Comparison of ENCODE assay signal across 1 cellular context in the genomic region with DNA sequence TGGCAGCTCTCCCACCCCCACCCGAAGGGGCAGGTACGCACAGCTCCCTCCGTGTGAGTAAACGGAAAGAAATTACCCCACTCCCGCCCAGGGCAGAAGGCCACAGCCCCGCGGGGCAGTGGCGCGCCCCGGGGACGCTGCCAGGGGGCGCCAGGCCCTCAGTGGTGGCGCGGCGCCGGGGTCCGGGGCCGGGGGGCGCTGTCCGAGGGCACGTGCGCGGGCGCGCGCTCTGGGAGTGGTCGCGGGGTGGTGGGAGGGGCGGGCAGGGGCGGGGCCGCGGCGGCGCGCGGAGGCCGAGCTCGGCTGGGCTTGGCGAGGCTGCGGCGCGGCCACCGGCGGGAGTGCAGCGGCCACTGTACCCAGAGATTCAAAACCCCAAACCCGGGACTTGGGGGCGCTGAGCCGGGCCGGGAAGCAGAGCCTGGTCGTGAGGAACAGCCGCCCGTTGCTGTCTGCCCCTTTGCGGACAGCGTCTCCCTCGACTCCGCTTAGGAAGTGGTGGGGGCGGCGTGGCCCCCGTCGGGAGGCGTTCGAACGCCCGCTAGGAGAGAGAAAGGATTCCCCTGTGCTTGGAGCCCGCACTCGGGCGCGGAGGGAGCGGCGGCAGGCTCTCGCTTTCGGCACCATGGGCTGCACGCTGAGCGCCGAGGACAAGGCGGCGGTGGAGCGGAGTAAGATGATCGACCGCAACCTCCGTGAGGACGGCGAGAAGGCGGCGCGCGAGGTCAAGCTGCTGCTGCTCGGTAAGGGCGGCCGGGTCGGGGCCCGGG.
A peak's percentile ranks its signal among the peaks of the same experiment; 100 is the strongest.
TF ChIP-seq lines count a peak whose summit lies in the region.

A gene (plus strand): TSS at position 296 of the 770 bp plus-strand sequence. CDS start 330 bp downstream, at position 626.

TF ChIP-seq in WTC11, 78 proteins besides CTCF, POLR2A, EP300 and RAD21 (continued from another document):
- TF ChIP-seq, protein P1, sequence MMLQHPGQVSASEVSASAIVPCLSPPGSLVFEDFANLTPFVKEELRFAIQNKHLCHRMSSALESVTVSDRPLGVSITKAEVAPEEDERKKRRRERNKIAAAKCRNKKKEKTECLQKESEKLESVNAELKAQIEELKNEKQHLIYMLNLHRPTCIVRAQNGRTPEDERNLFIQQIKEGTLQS (CRISPR knock-in tag; conservative IDR thresholded peaks at IDR 0.05) = no peak
- peak; percentile 62 for TF ChIP-seq ZNF423 (CRISPR knock-in tag; IDR thresholded peaks at IDR 0.05)
- TF ChIP-seq SP1 (CRISPR knock-in tag; conservative IDR thresholded peaks at IDR 0.05) = peak; percentile 44
- TF ChIP-seq, protein P2, sequence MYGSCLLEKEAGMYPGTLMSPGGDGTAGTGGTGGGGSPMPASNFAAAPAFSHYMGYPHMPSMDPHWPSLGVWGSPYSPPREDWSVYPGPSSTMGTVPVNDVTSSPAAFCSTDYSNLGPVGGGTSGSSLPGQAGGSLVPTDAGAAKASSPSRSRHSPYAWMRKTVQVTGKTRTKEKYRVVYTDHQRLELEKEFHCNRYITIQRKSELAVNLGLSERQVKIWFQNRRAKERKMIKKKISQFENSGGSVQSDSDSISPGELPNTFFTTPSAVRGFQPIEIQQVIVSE (CRISPR knock-in tag; IDR thresholded peaks at IDR 0.05; ENCODE audit: borderline replicate concordance) = no peak
- TF ChIP-seq ELF4 (CRISPR knock-in tag; IDR thresholded peaks at IDR 0.05; ENCODE audit: low read depth) = no peak
- TF ChIP-seq, protein P3, sequence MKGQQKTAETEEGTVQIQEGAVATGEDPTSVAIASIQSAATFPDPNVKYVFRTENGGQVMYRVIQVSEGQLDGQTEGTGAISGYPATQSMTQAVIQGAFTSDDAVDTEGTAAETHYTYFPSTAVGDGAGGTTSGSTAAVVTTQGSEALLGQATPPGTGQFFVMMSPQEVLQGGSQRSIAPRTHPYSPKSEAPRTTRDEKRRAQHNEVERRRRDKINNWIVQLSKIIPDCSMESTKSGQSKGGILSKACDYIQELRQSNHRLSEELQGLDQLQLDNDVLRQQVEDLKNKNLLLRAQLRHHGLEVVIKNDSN (CRISPR knock-in tag; IDR thresholded peaks at IDR 0.05) = peak; percentile 22; the same call in 1 of the 2 replicates
- no peak for TF ChIP-seq MYBL2 (CRISPR knock-in tag; IDR thresholded peaks at IDR 0.05)
- TF ChIP-seq, protein P4, sequence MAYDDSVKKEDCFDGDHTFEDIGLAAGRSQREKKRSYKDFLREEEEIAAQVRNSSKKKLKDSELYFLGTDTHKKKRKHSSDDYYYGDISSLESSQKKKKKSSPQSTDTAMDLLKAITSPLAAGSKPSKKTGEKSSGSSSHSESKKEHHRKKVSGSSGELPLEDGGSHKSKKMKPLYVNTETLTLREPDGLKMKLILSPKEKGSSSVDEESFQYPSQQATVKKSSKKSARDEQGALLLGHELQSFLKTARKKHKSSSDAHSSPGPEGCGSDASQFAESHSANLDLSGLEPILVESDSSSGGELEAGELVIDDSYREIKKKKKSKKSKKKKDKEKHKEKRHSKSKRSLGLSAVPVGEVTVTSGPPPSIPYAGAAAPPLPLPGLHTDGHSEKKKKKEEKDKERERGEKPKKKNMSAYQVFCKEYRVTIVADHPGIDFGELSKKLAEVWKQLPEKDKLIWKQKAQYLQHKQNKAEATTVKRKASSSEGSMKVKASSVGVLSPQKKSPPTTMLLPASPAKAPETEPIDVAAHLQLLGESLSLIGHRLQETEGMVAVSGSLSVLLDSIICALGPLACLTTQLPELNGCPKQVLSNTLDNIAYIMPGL (CRISPR knock-in tag; IDR thresholded peaks at IDR 0.05) = peak; percentile 88; the same call in 1 of the 2 replicates
- TF ChIP-seq, protein P5, sequence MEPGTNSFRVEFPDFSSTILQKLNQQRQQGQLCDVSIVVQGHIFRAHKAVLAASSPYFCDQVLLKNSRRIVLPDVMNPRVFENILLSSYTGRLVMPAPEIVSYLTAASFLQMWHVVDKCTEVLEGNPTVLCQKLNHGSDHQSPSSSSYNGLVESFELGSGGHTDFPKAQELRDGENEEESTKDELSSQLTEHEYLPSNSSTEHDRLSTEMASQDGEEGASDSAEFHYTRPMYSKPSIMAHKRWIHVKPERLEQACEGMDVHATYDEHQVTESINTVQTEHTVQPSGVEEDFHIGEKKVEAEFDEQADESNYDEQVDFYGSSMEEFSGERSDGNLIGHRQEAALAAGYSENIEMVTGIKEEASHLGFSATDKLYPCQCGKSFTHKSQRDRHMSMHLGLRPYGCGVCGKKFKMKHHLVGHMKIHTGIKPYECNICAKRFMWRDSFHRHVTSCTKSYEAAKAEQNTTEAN (CRISPR knock-in tag; IDR thresholded peaks at IDR 0.05) = 0 out of 2 replicates have a peak, but pooled peaks have one; percentile 31
- no peak for TF ChIP-seq TCF7 (CRISPR knock-in tag; IDR thresholded peaks at IDR 0.05; ENCODE audit: low read depth)
- TF ChIP-seq HMGA2 (CRISPR knock-in tag; IDR thresholded peaks at IDR 0.05) = no peak
- TF ChIP-seq, protein P6, sequence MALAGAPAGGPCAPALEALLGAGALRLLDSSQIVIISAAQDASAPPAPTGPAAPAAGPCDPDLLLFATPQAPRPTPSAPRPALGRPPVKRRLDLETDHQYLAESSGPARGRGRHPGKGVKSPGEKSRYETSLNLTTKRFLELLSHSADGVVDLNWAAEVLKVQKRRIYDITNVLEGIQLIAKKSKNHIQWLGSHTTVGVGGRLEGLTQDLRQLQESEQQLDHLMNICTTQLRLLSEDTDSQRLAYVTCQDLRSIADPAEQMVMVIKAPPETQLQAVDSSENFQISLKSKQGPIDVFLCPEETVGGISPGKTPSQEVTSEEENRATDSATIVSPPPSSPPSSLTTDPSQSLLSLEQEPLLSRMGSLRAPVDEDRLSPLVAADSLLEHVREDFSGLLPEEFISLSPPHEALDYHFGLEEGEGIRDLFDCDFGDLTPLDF (CRISPR knock-in tag; IDR thresholded peaks at IDR 0.05) = no peak
- no peak for TF ChIP-seq ETV6 (CRISPR knock-in tag; IDR thresholded peaks at IDR 0.05)
- TF ChIP-seq, protein P7, sequence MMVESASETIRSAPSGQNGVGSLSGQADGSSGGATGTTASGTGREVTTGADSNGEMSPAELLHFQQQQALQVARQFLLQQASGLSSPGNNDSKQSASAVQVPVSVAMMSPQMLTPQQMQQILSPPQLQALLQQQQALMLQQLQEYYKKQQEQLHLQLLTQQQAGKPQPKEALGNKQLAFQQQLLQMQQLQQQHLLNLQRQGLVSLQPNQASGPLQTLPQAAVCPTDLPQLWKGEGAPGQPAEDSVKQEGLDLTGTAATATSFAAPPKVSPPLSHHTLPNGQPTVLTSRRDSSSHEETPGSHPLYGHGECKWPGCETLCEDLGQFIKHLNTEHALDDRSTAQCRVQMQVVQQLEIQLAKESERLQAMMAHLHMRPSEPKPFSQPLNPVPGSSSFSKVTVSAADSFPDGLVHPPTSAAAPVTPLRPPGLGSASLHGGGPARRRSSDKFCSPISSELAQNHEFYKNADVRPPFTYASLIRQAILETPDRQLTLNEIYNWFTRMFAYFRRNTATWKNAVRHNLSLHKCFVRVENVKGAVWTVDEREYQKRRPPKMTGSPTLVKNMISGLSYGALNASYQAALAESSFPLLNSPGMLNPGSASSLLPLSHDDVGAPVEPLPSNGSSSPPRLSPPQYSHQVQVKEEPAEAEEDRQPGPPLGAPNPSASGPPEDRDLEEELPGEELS (CRISPR knock-in tag; IDR thresholded peaks at IDR 0.05) = no peak; the same call in 1 of the 2 replicates
- TF ChIP-seq, protein P8, sequence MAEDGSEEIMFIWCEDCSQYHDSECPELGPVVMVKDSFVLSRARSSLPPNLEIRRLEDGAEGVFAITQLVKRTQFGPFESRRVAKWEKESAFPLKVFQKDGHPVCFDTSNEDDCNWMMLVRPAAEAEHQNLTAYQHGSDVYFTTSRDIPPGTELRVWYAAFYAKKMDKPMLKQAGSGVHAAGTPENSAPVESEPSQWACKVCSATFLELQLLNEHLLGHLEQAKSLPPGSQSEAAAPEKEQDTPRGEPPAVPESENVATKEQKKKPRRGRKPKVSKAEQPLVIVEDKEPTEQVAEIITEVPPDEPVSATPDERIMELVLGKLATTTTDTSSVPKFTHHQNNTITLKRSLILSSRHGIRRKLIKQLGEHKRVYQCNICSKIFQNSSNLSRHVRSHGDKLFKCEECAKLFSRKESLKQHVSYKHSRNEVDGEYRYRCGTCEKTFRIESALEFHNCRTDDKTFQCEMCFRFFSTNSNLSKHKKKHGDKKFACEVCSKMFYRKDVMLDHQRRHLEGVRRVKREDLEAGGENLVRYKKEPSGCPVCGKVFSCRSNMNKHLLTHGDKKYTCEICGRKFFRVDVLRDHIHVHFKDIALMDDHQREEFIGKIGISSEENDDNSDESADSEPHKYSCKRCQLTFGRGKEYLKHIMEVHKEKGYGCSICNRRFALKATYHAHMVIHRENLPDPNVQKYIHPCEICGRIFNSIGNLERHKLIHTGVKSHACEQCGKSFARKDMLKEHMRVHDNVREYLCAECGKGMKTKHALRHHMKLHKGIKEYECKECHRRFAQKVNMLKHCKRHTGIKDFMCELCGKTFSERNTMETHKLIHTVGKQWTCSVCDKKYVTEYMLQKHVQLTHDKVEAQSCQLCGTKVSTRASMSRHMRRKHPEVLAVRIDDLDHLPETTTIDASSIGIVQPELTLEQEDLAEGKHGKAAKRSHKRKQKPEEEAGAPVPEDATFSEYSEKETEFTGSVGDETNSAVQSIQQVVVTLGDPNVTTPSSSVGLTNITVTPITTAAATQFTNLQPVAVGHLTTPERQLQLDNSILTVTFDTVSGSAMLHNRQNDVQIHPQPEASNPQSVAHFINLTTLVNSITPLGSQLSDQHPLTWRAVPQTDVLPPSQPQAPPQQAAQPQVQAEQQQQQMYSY (CRISPR knock-in tag; IDR thresholded peaks at IDR 0.05) = no peak
- TF ChIP-seq, protein P9, sequence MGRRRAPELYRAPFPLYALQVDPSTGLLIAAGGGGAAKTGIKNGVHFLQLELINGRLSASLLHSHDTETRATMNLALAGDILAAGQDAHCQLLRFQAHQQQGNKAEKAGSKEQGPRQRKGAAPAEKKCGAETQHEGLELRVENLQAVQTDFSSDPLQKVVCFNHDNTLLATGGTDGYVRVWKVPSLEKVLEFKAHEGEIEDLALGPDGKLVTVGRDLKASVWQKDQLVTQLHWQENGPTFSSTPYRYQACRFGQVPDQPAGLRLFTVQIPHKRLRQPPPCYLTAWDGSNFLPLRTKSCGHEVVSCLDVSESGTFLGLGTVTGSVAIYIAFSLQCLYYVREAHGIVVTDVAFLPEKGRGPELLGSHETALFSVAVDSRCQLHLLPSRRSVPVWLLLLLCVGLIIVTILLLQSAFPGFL (CRISPR knock-in tag; IDR thresholded peaks at IDR 0.05; ENCODE audit: borderline replicate concordance) = no peak
